8 cellular contexts compared by ENCODE assay signal in genomic region chr1:78145105-78145580, GRCh38.
DNase-seq lines count a peak whose midpoint lies in the region; TF ChIP-seq lines count a peak whose summit lies in the region.

No MANE protein-coding gene starts in this region.

- TF ChIP-seq CTCF in 22Rv1 (IDR thresholded peaks at IDR 0.05) (peak; percentile 97), GM06990 (IDR thresholded peaks at IDR 0.05; ENCODE audit: insufficient read depth, low read length, poor library complexity, severe bottlenecking) (peak; percentile 85), MCF 10A (IDR thresholded peaks at IDR 0.05; ENCODE audit: unreplicated experiment) (peak; percentile 85)

- intact Hi-C loops in MCF 10A (cut with micrococcal nuclease), result loop anchor here (1.0 to 5.0 kb wide), 8 partner anchors 14 to 531 kb away; partner anchors contain the start of gene PTGFR

- no peaks in the 10 kb centered on the region for H3K36me3 Mint-ChIP-seq in MCF 10A (ENCODE audit: insufficient read depth, unreplicated experiment)

- H3K27me3 ChIP-seq in GM06990 (replicated peaks; ENCODE audit: control insufficient read depth, insufficient read depth, low read length) (no peaks in the 10 kb centered on the region), H7 (ENCODE audit: control insufficient read depth, insufficient read depth, low read length) (peaks cover 17% of the 10 kb centered on the region; the same call in 1 of the 2 replicates)

- H3K36me3 ChIP-seq in GM06990 (ENCODE audit: control insufficient read depth, insufficient read depth, low read length) (no peaks in the 10 kb centered on the region), H7 (replicated peaks; ENCODE audit: control insufficient read depth, insufficient read depth, low read length) (no peaks in the 10 kb centered on the region)

- CTCF ChIA-PET in MCF 10A (lab: Yijun Ruan, JAX), result interaction anchor here (0.6 to 10.4 kb wide), 52 partner anchors 9 to 742 kb away, joined by 3 to 195 read pairs (median 4); partner anchors contain the start of gene IFI44L

- BruUV-seq in MCF 10A (replicated peaks; lab: Mats Ljungman, UMichigan), result no TSS peak

- no peak overlapping the region for H3K27ac ChIP-seq in 22Rv1

- peaks cover 16% of the 10 kb centered on the region for H3K4me1 Mint-ChIP-seq in MCF 10A (ENCODE audit: insufficient read depth, unreplicated experiment)

- no peak overlapping the region for H3K27ac Mint-ChIP-seq in MCF 10A (ENCODE audit: low read depth, unreplicated experiment)

- DNase-seq in GM06990 (ENCODE audit: extremely low read depth, insufficient read length) (no peak), H7 (peak; percentile 55), KG1 (lab: John Stamatoyannopoulos, UW) (peak; percentile 33), RPMI7951 (ENCODE audit: low read depth) (peak; percentile 80), MCF 10A (ENCODE audit: unreplicated experiment) (peak; percentile 79), islet precursor cell (peak; percentile 66)
- DNase-seq in stimulated activated CD4-positive, alpha-beta T cell treated with anti-CD3 and anti-CD28 coated beads, Interleukin-2, amount 100 ng/mL, for 4 hours (ENCODE audit: low read depth), result peak; percentile 10

- H3K4me3 ChIP-seq in GM06990 (replicated peaks; ENCODE audit: low read depth, low read length) (no peak overlapping the region), H7 (ENCODE audit: insufficient read depth, low read depth, low read length) (no peak overlapping the region)

- peaks cover 13% of the 10 kb centered on the region for H3K9me3 Mint-ChIP-seq in MCF 10A (ENCODE audit: unreplicated experiment)

- no peaks in the 10 kb centered on the region for H3K27me3 Mint-ChIP-seq in MCF 10A (ENCODE audit: insufficient read depth, unreplicated experiment)

- H3K4me3 Mint-ChIP-seq in MCF 10A (ENCODE audit: unreplicated experiment), result no peak overlapping the region

- POLR2A ChIA-PET in MCF 10A (lab: Yijun Ruan, JAX), result interaction anchor here (0.9 to 1.6 kb wide), 7 partner anchors 12 to 463 kb away, joined by 3 to 6 read pairs (median 4); no protein-coding TSS in a partner anchor
